24 cellular contexts compared by ENCODE assay signal in genomic region chr19:45962021-45962420, GRCh38. TPM values are rescaled to one million over a fixed set of nuclear protein-coding genes. Genes with fewer than 3 reads are reported as not detected.
"Had no signal": no experiment of that assay in that cellular context is flagged by ENCODE, and none has a peak within 500 bp of the region (broad histone marks: within the 10 kb centered on the region; RNA-seq: fewer than 3 reads in every experiment).

No MANE protein-coding gene starts in this region.

- ATAC-seq: Panc1, PC-3 had no signal

- H3K9me3 ChIP-seq: SK-N-SH had no signal

- H3K27ac ChIP-seq: RWPE1 had no signal

- DNase-seq: KBM-7, NCI-H1092, NCI-H1105 treated with DMSO at 0.1 percent for 48 hours, NCI-H1417 treated with DMSO at 0.1 percent for 48 hours, NCI-H146, NCI-H187, NCI-H2029, NCI-H2081 treated with DMSO at 0.1 percent for 48 hours, NCI-H2171, NCI-H226, NCI-H446, NCI-H510A, NCI-H524 treated with DMSO at 0.1 percent for 48 hours, NCI-H69, NCI-H774, PC-3, SHP77, SK-N-SH had no signal

RNA-seq across cellular contexts. Expression of gene NOVA2, which starts 11.6 kb away (rescaled TPM):
- total RNA-seq: HT-29, LHCN-M2, MCF 10A, PC-3 had no signal

RNA-seq across cellular contexts. Expression of gene NANOS2, which starts 47.4 kb away (rescaled TPM):
- total RNA-seq: HT-29, LHCN-M2, MCF 10A, PC-3, SK-MEL-5 had no signal
- polyA plus RNA-seq: SK-N-SH had no signal
